1 cellular context compared by ENCODE assay signal in genomic region chr22:19291218-19291579, GRCh38.
TF ChIP-seq lines count a peak whose summit lies in the region.

No MANE protein-coding gene starts in this region.

TF ChIP-seq in HepG2, 621 proteins besides CTCF, POLR2A, EP300 and RAD21 (continued from another document and continues in another):
- TF ChIP-seq AHDC1 (CRISPR knock-in tag; IDR thresholded peaks at IDR 0.05; ENCODE audit: borderline replicate concordance): 0 out of 2 replicates have a peak, but pooled peaks have one; percentile 16
- peak; percentile 62; the same call in 1 of the 2 replicates for TF ChIP-seq HDAC1 (CRISPR knock-in tag; IDR thresholded peaks at IDR 0.05)
- 0 out of 2 replicates have a peak, but pooled peaks have one; percentile 36 for TF ChIP-seq TMF1 (CRISPR knock-in tag; IDR thresholded peaks at IDR 0.05; ENCODE audit: low read depth)
- TF ChIP-seq ZNF572 (CRISPR knock-in tag; IDR thresholded peaks at IDR 0.05): no peak
- TF ChIP-seq ZNF367 (CRISPR knock-in tag; IDR thresholded peaks at IDR 0.05; ENCODE audit: borderline replicate concordance): no peak
- no peak for TF ChIP-seq BORCS8-MEF2B (CRISPR knock-in tag; IDR thresholded peaks at IDR 0.05)
- TF ChIP-seq ZBTB43 (CRISPR knock-in tag; conservative IDR thresholded peaks at IDR 0.05): no peak
- TF ChIP-seq CREB1 (IDR thresholded peaks at IDR 0.05): no peak
- TF ChIP-seq CREB1 (CRISPR knock-in tag; IDR thresholded peaks at IDR 0.05): no peak
- no peak for TF ChIP-seq ZNF33A (CRISPR knock-in tag; IDR thresholded peaks at IDR 0.05; ENCODE audit: borderline replicate concordance)
- TF ChIP-seq, protein P1, sequence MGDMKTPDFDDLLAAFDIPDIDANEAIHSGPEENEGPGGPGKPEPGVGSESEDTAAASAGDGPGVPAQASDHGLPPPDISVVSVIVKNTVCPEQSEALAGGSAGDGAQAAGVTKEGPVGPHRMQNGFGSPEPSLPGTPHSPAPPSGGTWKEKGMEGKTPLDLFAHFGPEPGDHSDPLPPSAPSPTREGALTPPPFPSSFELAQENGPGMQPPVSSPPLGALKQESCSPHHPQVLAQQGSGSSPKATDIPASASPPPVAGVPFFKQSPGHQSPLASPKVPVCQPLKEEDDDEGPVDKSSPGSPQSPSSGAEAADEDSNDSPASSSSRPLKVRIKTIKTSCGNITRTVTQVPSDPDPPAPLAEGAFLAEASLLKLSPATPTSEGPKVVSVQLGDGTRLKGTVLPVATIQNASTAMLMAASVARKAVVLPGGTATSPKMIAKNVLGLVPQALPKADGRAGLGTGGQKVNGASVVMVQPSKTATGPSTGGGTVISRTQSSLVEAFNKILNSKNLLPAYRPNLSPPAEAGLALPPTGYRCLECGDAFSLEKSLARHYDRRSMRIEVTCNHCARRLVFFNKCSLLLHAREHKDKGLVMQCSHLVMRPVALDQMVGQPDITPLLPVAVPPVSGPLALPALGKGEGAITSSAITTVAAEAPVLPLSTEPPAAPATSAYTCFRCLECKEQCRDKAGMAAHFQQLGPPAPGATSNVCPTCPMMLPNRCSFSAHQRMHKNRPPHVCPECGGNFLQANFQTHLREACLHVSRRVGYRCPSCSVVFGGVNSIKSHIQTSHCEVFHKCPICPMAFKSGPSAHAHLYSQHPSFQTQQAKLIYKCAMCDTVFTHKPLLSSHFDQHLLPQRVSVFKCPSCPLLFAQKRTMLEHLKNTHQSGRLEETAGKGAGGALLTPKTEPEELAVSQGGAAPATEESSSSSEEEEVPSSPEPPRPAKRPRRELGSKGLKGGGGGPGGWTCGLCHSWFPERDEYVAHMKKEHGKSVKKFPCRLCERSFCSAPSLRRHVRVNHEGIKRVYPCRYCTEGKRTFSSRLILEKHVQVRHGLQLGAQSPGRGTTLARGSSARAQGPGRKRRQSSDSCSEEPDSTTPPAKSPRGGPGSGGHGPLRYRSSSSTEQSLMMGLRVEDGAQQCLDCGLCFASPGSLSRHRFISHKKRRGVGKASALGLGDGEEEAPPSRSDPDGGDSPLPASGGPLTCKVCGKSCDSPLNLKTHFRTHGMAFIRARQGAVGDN (CRISPR knock-in tag; IDR thresholded peaks at IDR 0.05): peak; percentile 37; the same call in 1 of the 2 replicates
- peak; percentile 25; the same call in 1 of the 2 replicates for TF ChIP-seq ZFP82 (CRISPR knock-in tag; IDR thresholded peaks at IDR 0.05; ENCODE audit: borderline replicate concordance)
- TF ChIP-seq ZZZ3 (CRISPR knock-in tag; IDR thresholded peaks at IDR 0.05; ENCODE audit: borderline replicate concordance): no peak
- no peak for TF ChIP-seq ZFP90 (CRISPR knock-in tag; IDR thresholded peaks at IDR 0.05; ENCODE audit: borderline replicate concordance)
- TF ChIP-seq HIC2 (CRISPR knock-in tag; IDR thresholded peaks at IDR 0.05; ENCODE audit: low read depth): no peak
- TF ChIP-seq ZNF784 (CRISPR knock-in tag; IDR thresholded peaks at IDR 0.05; ENCODE audit: borderline replicate concordance): no peak; the same call in 1 of the 2 replicates
- TF ChIP-seq TEAD3 (CRISPR knock-in tag; optimal IDR thresholded peaks at IDR 0.05; ENCODE audit: borderline replicate concordance): no peak
- TF ChIP-seq ELF3 (CRISPR knock-in tag; IDR thresholded peaks at IDR 0.05): no peak
- TF ChIP-seq ZNF816 (CRISPR knock-in tag; IDR thresholded peaks at IDR 0.05; ENCODE audit: borderline replicate concordance): no peak
- no peak; the same call in 1 of the 2 replicates for TF ChIP-seq MEF2D (CRISPR knock-in tag; IDR thresholded peaks at IDR 0.05)
- no peak for TF ChIP-seq MEIS2 (CRISPR knock-in tag; IDR thresholded peaks at IDR 0.05)
- 0 out of 2 replicates have a peak, but pooled peaks have one; percentile 68 for TF ChIP-seq IRX3 (CRISPR knock-in tag; IDR thresholded peaks at IDR 0.05; ENCODE audit: borderline replicate concordance, low read depth)
- TF ChIP-seq ZNF326 (CRISPR knock-in tag; IDR thresholded peaks at IDR 0.05; ENCODE audit: borderline replicate concordance): no peak
- no peak for TF ChIP-seq RFX1 (IDR thresholded peaks at IDR 0.05)
- TF ChIP-seq SNAPC4 (CRISPR knock-in tag; IDR thresholded peaks at IDR 0.05): no peak
- no peak for TF ChIP-seq RFX5 (IDR thresholded peaks at IDR 0.05; ENCODE audit: low read depth, low read length)
- TF ChIP-seq ZBTB38 (CRISPR knock-in tag; IDR thresholded peaks at IDR 0.05): no peak
- no peak for TF ChIP-seq TEAD2 (CRISPR knock-in tag; IDR thresholded peaks at IDR 0.05)
- TF ChIP-seq MYPOP (CRISPR knock-in tag; IDR thresholded peaks at IDR 0.05): 0 out of 2 replicates have a peak, but pooled peaks have one; percentile 43
- TF ChIP-seq BRCA1 (CRISPR knock-in tag; IDR thresholded peaks at IDR 0.05): no peak
- TF ChIP-seq GABPB1 (CRISPR knock-in tag; IDR thresholded peaks at IDR 0.05): no peak
- TF ChIP-seq NRL (CRISPR knock-in tag; IDR thresholded peaks at IDR 0.05; ENCODE audit: borderline replicate concordance): no peak
- TF ChIP-seq PHF8 (CRISPR knock-in tag; IDR thresholded peaks at IDR 0.05): no peak
- no peak for TF ChIP-seq CEBPG (CRISPR knock-in tag; IDR thresholded peaks at IDR 0.05)
- TF ChIP-seq ATF2 (CRISPR knock-in tag; IDR thresholded peaks at IDR 0.05): no peak
- TF ChIP-seq ZSCAN9 (CRISPR knock-in tag; IDR thresholded peaks at IDR 0.05; ENCODE audit: borderline replicate concordance): no peak
- TF ChIP-seq SMAD1 (CRISPR knock-in tag; IDR thresholded peaks at IDR 0.05; ENCODE audit: borderline replicate concordance, low read depth): no peak
- TF ChIP-seq, protein P2, sequence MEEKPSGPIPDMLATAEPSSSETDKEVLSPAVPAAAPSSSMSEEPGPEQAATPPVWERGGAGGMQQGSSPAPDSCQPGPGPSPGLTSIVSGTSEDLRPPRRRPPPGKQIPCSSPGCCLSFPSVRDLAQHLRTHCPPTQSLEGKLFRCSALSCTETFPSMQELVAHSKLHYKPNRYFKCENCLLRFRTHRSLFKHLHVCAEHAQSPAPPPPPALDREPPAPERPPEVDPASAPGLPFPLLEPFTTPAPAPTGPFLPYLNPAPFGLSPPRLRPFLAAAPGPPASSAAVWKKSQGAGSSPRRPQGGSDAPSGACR (CRISPR knock-in tag; IDR thresholded peaks at IDR 0.05): no peak
- no peak for TF ChIP-seq ZNF761 (CRISPR knock-in tag; conservative IDR thresholded peaks at IDR 0.05)
